Comparison of ENCODE assay signal across 8 cellular contexts in genomic region chr19:35318679-35319448, GRCh38. TPM values are rescaled to one million over a fixed set of nuclear protein-coding genes. Genes with fewer than 3 reads are reported as not detected.
DNase-seq lines count a peak whose midpoint lies in the region; ATAC-seq and TF ChIP-seq lines count a peak whose summit lies in the region.

No MANE protein-coding gene starts in this region.

- H3K27me3 ChIP-seq in left lung, result peaks cover 0 to 3% of the 10 kb centered on the region in 2 donors
- no peaks in the 10 kb centered on the region for H3K27me3 ChIP-seq in thoracic aorta (replicated peaks; ENCODE audit: insufficient read depth)
- no peaks in the 10 kb centered on the region for H3K27me3 ChIP-seq in BE2C

- H3K36me3 ChIP-seq in left lung (no peaks in the 10 kb centered on the region), thoracic aorta (no peaks in the 10 kb centered on the region), BE2C (no peaks in the 10 kb centered on the region)

- H3K9me3 ChIP-seq in left lung (peaks cover 0 to 6% of the 10 kb centered on the region in 2 donors), thoracic aorta (peaks cover 6% of the 10 kb centered on the region), BE2C (no peaks in the 10 kb centered on the region; the same call in 1 of the 2 replicates)

- peak overlapping the region; percentile 44 to 83 for H3K27ac ChIP-seq in left lung
- no peak overlapping the region for H3K27ac ChIP-seq in thoracic aorta

- TF ChIP-seq CTCF in left lung (IDR thresholded peaks at IDR 0.05) (no peak), thoracic aorta (IDR thresholded peaks at IDR 0.05) (no peak), BE2C (IDR thresholded peaks at IDR 0.05; ENCODE audit: low read depth, low read length) (no peak)

- H3K4me1 ChIP-seq in left lung, result peaks cover 0 to 54% of the 10 kb centered on the region in 2 donors
- H3K4me1 ChIP-seq in thoracic aorta (ENCODE audit: control insufficient read depth in 1 of 2, low read depth in 2 of 2), result no peaks in the 10 kb centered on the region
- no peaks in the 10 kb centered on the region for H3K4me1 ChIP-seq in BE2C

- H3K4me3 ChIP-seq in left lung (no peak overlapping the region), thoracic aorta (no peak overlapping the region), BE2C (ENCODE audit: low read depth, low read length) (no peak overlapping the region)

- DNase-seq in Right ventricle myocardium inferior (ENCODE audit: missing footprints), result peak; percentile 76
- DNase-seq in cardiac septum (ENCODE audit: low spot score), result no peak
- DNase-seq in astrocyte of the hippocampus (ENCODE audit: low read depth, low spot score), result peak; percentile 35
- DNase-seq in left lung, result peak; percentile 88
- peak; percentile 13 for DNase-seq in thoracic aorta (ENCODE audit: low spot score)
- DNase-seq in BE2C, result no peak

- ATAC-seq in Right ventricle myocardium inferior (peak; percentile 46), left lung (peak; percentile 77), thoracic aorta (ENCODE audit: insufficient number of reproducible peaks, low FRiP score, low read depth) (peak; percentile 6), HG03469 (IDR thresholded peaks at IDR 0.05; ENCODE audit: unreplicated experiment) (no peak), GM21825 (IDR thresholded peaks at IDR 0.05; ENCODE audit: unreplicated experiment) (no peak)

- intact Hi-C loops in Right ventricle myocardium inferior (cut with DNase I) (no loop called here), cardiac septum (cut with DNase I) (no loop called here), left lung (cut with DNase I) (no loop called here)

RNA-seq across cellular contexts. Expression of gene CD22, which starts 10.1 kb away (rescaled TPM):
- 0.19 TPM for total RNA-seq in Right ventricle myocardium inferior
- 0.70 TPM for total RNA-seq in cardiac septum
- total RNA-seq in left lung, result 10 to 100 TPM in 1 of 2 donors, 1 to 10 TPM in 1; 6.5 to 13.8 TPM
- total RNA-seq in thoracic aorta, result 1 to 10 TPM; 1.4 to 3.6 TPM
- 0.88 TPM for polyA plus RNA-seq in BE2C (2012; ENCODE audit: insufficient read depth, insufficient read length, low read depth)

RNA-seq across cellular contexts. Expression of gene MAG, which starts 26.9 kb away (rescaled TPM):
- total RNA-seq in Right ventricle myocardium inferior (not detected), cardiac septum (not detected), left lung (not detected), thoracic aorta (1 to 10 TPM in 1 of 2 donors, not detected in 1; 2.8 TPM)
- polyA plus RNA-seq in BE2C (2012; ENCODE audit: insufficient read depth, insufficient read length, low read depth), result not detected

RNA-seq across cellular contexts. Expression of gene FFAR1, which starts 28.8 kb away (rescaled TPM):
- not detected for total RNA-seq in Right ventricle myocardium inferior
- total RNA-seq in cardiac septum, result not detected
- total RNA-seq in left lung, result not detected
- total RNA-seq in thoracic aorta, result not detected
- not detected for polyA plus RNA-seq in BE2C (2012; ENCODE audit: insufficient read depth, insufficient read length, low read depth)

RNA-seq across cellular contexts. Expression of gene HAMP, which starts 36.5 kb away (rescaled TPM):
- total RNA-seq in Right ventricle myocardium inferior (not detected), cardiac septum (not detected), left lung (1 to 10 TPM; 1.1 to 1.9 TPM), thoracic aorta (under 1 TPM in 1 of 2 donors, not detected in 1; 0.28 TPM)
- polyA plus RNA-seq in BE2C (2012; ENCODE audit: insufficient read depth, insufficient read length, low read depth), result not detected

RNA-seq across cellular contexts. Expression of gene FFAR3, which starts 39.4 kb away (rescaled TPM):
- 0.14 TPM for total RNA-seq in Right ventricle myocardium inferior
- not detected for total RNA-seq in cardiac septum
- 1 to 10 TPM in 1 of 2 donors, not detected in 1; 1.6 TPM for total RNA-seq in left lung
- not detected for total RNA-seq in thoracic aorta
- 8.6 TPM for polyA plus RNA-seq in BE2C (2012; ENCODE audit: insufficient read depth, insufficient read length, low read depth)

Comparison
In these comparisons a context has a peak if more than half of its experiments do, and no peak if none do; other contexts are left out.
1. DNase-seq: peak in Right ventricle myocardium inferior (single experiment), astrocyte of the hippocampus (single experiment), left lung (2 of 2) and thoracic aorta (single experiment); none in cardiac septum (single experiment) and BE2C (single experiment).
2. ATAC-seq: peak in Right ventricle myocardium inferior (single experiment), left lung (single experiment) and thoracic aorta (single experiment); none in HG03469 (single experiment) and GM21825 (single experiment).
3. H3K27ac ChIP-seq: peak in left lung (2 of 2); none in thoracic aorta (0 of 2).